17 cellular contexts compared by ENCODE assay signal in genomic region chrX:6849711-6850415, GRCh38.
DNase-seq lines count a peak whose midpoint lies in the region; ATAC-seq and TF ChIP-seq lines count a peak whose summit lies in the region.
"Had no signal": no experiment of that assay in that cellular context is flagged by ENCODE, and none has a peak within 500 bp of the region (broad histone marks: within the 10 kb centered on the region; RNA-seq: fewer than 3 reads in every experiment).

No MANE protein-coding gene starts in this region.

- H3K4me3 ChIP-seq in HUES6 (ENCODE audit: low read depth, low read length) = no peak overlapping the region
- H3K4me3 ChIP-seq in brain microvascular endothelial cell (ENCODE audit: low read depth, low read length) = no peak overlapping the region
- no peak overlapping the region for H3K4me3 ChIP-seq in mesodermal cell (ENCODE audit: extremely low read depth, insufficient read depth, low read length, poor library complexity, severe bottlenecking)
- no peak overlapping the region for H3K4me3 ChIP-seq in colonic mucosa
- H3K4me3 ChIP-seq: gastrocnemius medialis, lower lobe of right lung had no signal

- H3K27me3 ChIP-seq in HUES6 (ENCODE audit: control insufficient read depth, insufficient read depth, low read length) (no peaks in the 10 kb centered on the region), brain microvascular endothelial cell (replicated peaks) (no peaks in the 10 kb centered on the region), colonic mucosa (no peaks in the 10 kb centered on the region)
- H3K27me3 ChIP-seq: gastrocnemius medialis had no signal

- peaks cover 17% of the 10 kb centered on the region for H3K4me1 ChIP-seq in HUES6 (ENCODE audit: control insufficient read depth, insufficient read depth, low read length)
- H3K4me1 ChIP-seq in mesodermal cell (ENCODE audit: control insufficient read depth, insufficient read depth, low read length, poor library complexity, severe bottlenecking) = peaks cover 6% of the 10 kb centered on the region
- H3K4me1 ChIP-seq in colonic mucosa = no peaks in the 10 kb centered on the region
- H3K4me1 ChIP-seq: gastrocnemius medialis, lower lobe of right lung had no signal

- DNase-seq in EH (ENCODE audit: low read depth) = peak; percentile 56
- DNase-seq in brain microvascular endothelial cell = peak; percentile 21
- no peak for DNase-seq in cortex of kidney (lab: John Stamatoyannopoulos, UW)
- no peak for DNase-seq in sciatic nerve (ENCODE audit: low spot score)
- DNase-seq in colonic mucosa = no peak
- DNase-seq: activated CD4-positive, alpha-beta T cell treated with anti-CD3 and anti-CD28 coated beads, Interleukin-2, amount 50 U/mL, for 4 hours; activated naive CD8-positive, alpha-beta T cell treated with anti-CD3 and anti-CD28 coated beads for 36 hours; activated T-cell treated with anti-CD3 and anti-CD28 coated beads, Interleukin-2, amount 50 U/mL, for 24 hours; cerebellar nuclear complex; gastrocnemius medialis; GOT3; lower lobe of right lung; MM.1S; NCI-H69 had no signal

- peak overlapping the region; percentile 29 for H3K27ac ChIP-seq in HUES6 (ENCODE audit: low read depth, low read length)
- H3K27ac ChIP-seq in brain microvascular endothelial cell = no peak overlapping the region
- H3K27ac ChIP-seq in mesodermal cell (ENCODE audit: low read depth, low read length, severe bottlenecking) = peak overlapping the region; percentile 79
- no peak overlapping the region for H3K27ac ChIP-seq in colonic mucosa
- H3K27ac ChIP-seq: gastrocnemius medialis, lower lobe of right lung had no signal

- H3K9me3 ChIP-seq in HUES6 (ENCODE audit: control insufficient read depth, insufficient read depth, low read depth, low read length) = peaks cover 29% of the 10 kb centered on the region
- H3K9me3 ChIP-seq in mesodermal cell (ENCODE audit: control insufficient read depth, low read length) = no peaks in the 10 kb centered on the region
- no peaks in the 10 kb centered on the region for H3K9me3 ChIP-seq in colonic mucosa
- H3K9me3 ChIP-seq: gastrocnemius medialis, lower lobe of right lung had no signal

- H3K36me3 ChIP-seq in HUES6 (ENCODE audit: control insufficient read depth, insufficient read depth, low read length) (peaks cover 11% of the 10 kb centered on the region), brain microvascular endothelial cell (replicated peaks) (no peaks in the 10 kb centered on the region), mesodermal cell (ENCODE audit: control insufficient read depth, insufficient read depth, low read length) (no peaks in the 10 kb centered on the region), colonic mucosa (no peaks in the 10 kb centered on the region)
- H3K36me3 ChIP-seq: gastrocnemius medialis, lower lobe of right lung had no signal

- 44% methylated on average over 3 of the region's 6 CpGs; no CpG with 5 or more reads in 1 of the 2 experiments for WGBS in mesodermal cell (ENCODE audit: insufficient coverage in 2 of 2), 2 experiments

- H3K9ac ChIP-seq in HUES6 (ENCODE audit: low read length) (no peak overlapping the region), colonic mucosa (ENCODE audit: low read depth in 2 of 2, low read length in 2 of 2) (no peak overlapping the region)

- ATAC-seq in HG03565 (IDR thresholded peaks at IDR 0.05; ENCODE audit: unreplicated experiment) (no peak), sciatic nerve (no peak)
- ATAC-seq: gastrocnemius medialis had no signal

- intact Hi-C loops in sciatic nerve (cut with DNase I) (no loop called here), colonic mucosa (cut with DNase I) (no loop called here)

- in situ Hi-C loops in brain microvascular endothelial cell (cut with HindIII; ENCODE audit: low pct_ligation_motif_present, low sequenced_read_pairs) = no loop called here

- TF ChIP-seq CTCF in brain microvascular endothelial cell (IDR thresholded peaks at IDR 0.05; ENCODE audit: low read depth, low read length, missing control alignments) (no peak), colonic mucosa (IDR thresholded peaks at IDR 0.05) (no peak)

Comparison
In these comparisons a context has a peak if more than half of its experiments do, and no peak if none do; other contexts are left out.
1. DNase-seq: peak in EH (single experiment) and brain microvascular endothelial cell (single experiment); none in cortex of kidney (single experiment), sciatic nerve (single experiment) and colonic mucosa (single experiment).
2. H3K27ac ChIP-seq: peak in HUES6 (single experiment) and mesodermal cell (single experiment); none in brain microvascular endothelial cell (single experiment) and colonic mucosa (single experiment).